Comparison of ENCODE assay signal across 19 cellular contexts in the genomic region with DNA sequence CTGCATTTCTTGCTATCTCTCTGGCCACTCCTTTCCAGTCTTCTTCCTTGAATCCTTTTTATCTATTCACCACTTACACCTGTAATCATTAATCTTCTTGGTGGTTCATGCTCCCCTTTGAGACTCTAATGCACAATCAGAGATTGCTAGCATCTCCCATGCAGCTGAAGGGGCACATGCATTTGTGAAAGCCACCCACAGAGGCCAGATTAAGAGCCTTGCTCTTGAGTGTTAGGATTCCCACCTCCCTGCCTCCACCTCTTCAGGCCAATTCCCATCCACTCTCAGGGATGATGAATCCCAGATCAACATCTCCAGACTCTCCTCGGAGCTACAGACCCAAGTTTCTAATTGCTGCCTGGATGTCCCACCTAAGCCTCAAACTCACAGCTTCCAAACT. TPM values are rescaled to one million over a fixed set of nuclear protein-coding genes. Genes with fewer than 3 reads are reported as not detected.
DNase-seq lines count a peak whose midpoint lies in the region; ATAC-seq and TF ChIP-seq lines count a peak whose summit lies in the region.
"Had no signal": no experiment of that assay in that cellular context is flagged by ENCODE, and none has a peak within 500 bp of the region (broad histone marks: within the 10 kb centered on the region; RNA-seq: fewer than 3 reads in every experiment).

No MANE protein-coding gene starts in this region.

- H4K91ac ChIP-seq in IMR-90 (ENCODE audit: insufficient read depth, low read depth, low read length): no peak overlapping the region
- H4K91ac ChIP-seq in trophoblast cell (ENCODE audit: low read depth, low read length): no peak overlapping the region

- H4K8ac ChIP-seq in IMR-90 (ENCODE audit: low read depth in 2 of 2, low read length in 2 of 2) (no peak overlapping the region), trophoblast cell (ENCODE audit: low read depth, low read length) (no peak overlapping the region)

- H2AFZ ChIP-seq in IMR-90 (replicated peaks; ENCODE audit: low read length, poor library complexity) (peak overlapping the region; percentile 32), trophoblast cell (ENCODE audit: insufficient read depth, low read length, poor library complexity) (no peak overlapping the region)
- H2AFZ ChIP-seq: GM23338 had no signal

- H4K20me1 ChIP-seq in IMR-90 (ENCODE audit: insufficient read depth, low read length): no peaks in the 10 kb centered on the region

- peaks cover 8% of the 10 kb centered on the region for H3K79me2 ChIP-seq in trophoblast cell (ENCODE audit: control insufficient read depth, insufficient read depth, low read length, poor library complexity)

- H3K27me3 Mint-ChIP-seq in Calu3 (ENCODE audit: unreplicated experiment) (no peaks in the 10 kb centered on the region), endodermal cell (ENCODE audit: insufficient read depth) (no peaks in the 10 kb centered on the region)
- peaks cover 11% of the 10 kb centered on the region in 2 donors for H3K27me3 Mint-ChIP-seq in natural killer cell treated with Interleukin-12 subunit alpha and Interleukin-12 subunit beta and Interleukin-15 and Interleukin-18, amount 100 ng/mL, for 72 hours

- intact Hi-C loops in Calu3 (cut with micrococcal nuclease; ENCODE audit: unreplicated experiment) (no loop called here), IMR-90 (cut with micrococcal nuclease) (no loop called here)

- H3K14ac ChIP-seq in IMR-90 (replicated peaks; ENCODE audit: low read depth, low read length) (no peak overlapping the region), trophoblast cell (ENCODE audit: low read length) (no peak overlapping the region)

- no peak for TF ChIP-seq POLR2A in IMR-90 (IDR thresholded peaks at IDR 0.05; ENCODE audit: low read depth, low read length)

- DNase-seq in Calu3: no peak
- DNase-seq in IMR-90: no peak
- DNase-seq in endodermal cell: peak; percentile 55
- no peak for DNase-seq in trophoblast cell
- no peak for DNase-seq in natural killer cell treated with Interleukin-12 subunit alpha and Interleukin-12 subunit beta and Interleukin-15 and Interleukin-18, amount 100 ng/mL, for 72 hours (ENCODE audit: low spot score)
- DNase-seq in activated CD8-positive, alpha-beta memory T cell treated with anti-CD3 and anti-CD28 coated beads for 24 hours: no peak
- DNase-seq: C1 segment of cervical spinal cord; CD4-positive, alpha-beta T cell; DMS153; DMS79 treated with DMSO at 0.1 percent for 48 hours; EL; GDM1; KG1 had no signal

- dilution Hi-C loops in IMR-90 (cut with HindIII; ENCODE audit: low sequenced_read_pairs, unreplicated experiment): no loop called here

- no peak for TF ChIP-seq CTCF in Calu3 (IDR thresholded peaks at IDR 0.05; ENCODE audit: unreplicated experiment)
- no peak for TF ChIP-seq CTCF in IMR-90 (conservative IDR thresholded peaks at IDR 0.05; ENCODE audit: low read depth, low read length)
- no peak for TF ChIP-seq CTCF in endodermal cell (conservative IDR thresholded peaks at IDR 0.05)

- H2AK9ac ChIP-seq in IMR-90 (replicated peaks; ENCODE audit: low read depth, low read length, poor library complexity): no peak overlapping the region

- peaks cover 27% of the 10 kb centered on the region for H3K4me1 ChIP-seq in IMR-90 (ENCODE audit: control insufficient read depth, insufficient read depth, low read length)
- H3K4me1 ChIP-seq in endodermal cell (ENCODE audit: control insufficient read depth, insufficient read depth, low read length): peaks cover 31% of the 10 kb centered on the region
- peaks cover 26 to 37% of the 10 kb centered on the region in 2 experiments for H3K4me1 ChIP-seq in trophoblast cell (ENCODE audit: control insufficient read depth in 1 of 2, insufficient read depth in 2 of 2, low read length in 2 of 2)

- BruUV-seq in Calu3 (replicated peaks; lab: Mats Ljungman, UMichigan) (no TSS peak), IMR-90 (replicated peaks; lab: Mats Ljungman, UMichigan) (no TSS peak)

- H3K4me1 Mint-ChIP-seq in Calu3 (ENCODE audit: low read depth, unreplicated experiment) (peaks cover 55% of the 10 kb centered on the region), endodermal cell (peaks cover 49% of the 10 kb centered on the region)
- H3K4me1 Mint-ChIP-seq in natural killer cell treated with Interleukin-12 subunit alpha and Interleukin-12 subunit beta and Interleukin-15 and Interleukin-18, amount 100 ng/mL, for 72 hours (ENCODE audit: low read depth in 2 of 2): no peaks in the 10 kb centered on the region
- H3K4me1 Mint-ChIP-seq: B cell had no signal

- no peak overlapping the region for H3K27ac ChIP-seq in IMR-90 (ENCODE audit: insufficient read depth, low read length)
- H3K27ac ChIP-seq in endodermal cell (ENCODE audit: low read depth, low read length): no peak overlapping the region
- no peak overlapping the region for H3K27ac ChIP-seq in trophoblast cell (ENCODE audit: low read depth, low read length)
- H3K27ac ChIP-seq: HL-60 had no signal

- H4K5ac ChIP-seq in IMR-90 (ENCODE audit: low read depth, low read length): no peak overlapping the region

- H2BK20ac ChIP-seq in IMR-90 (ENCODE audit: low read depth, low read length): no peak overlapping the region

- H3K9ac ChIP-seq in IMR-90 (ENCODE audit: low read depth, low read length) (no peak overlapping the region), endodermal cell (ENCODE audit: extremely low read depth, low read length, poor library complexity, severe bottlenecking) (no peak overlapping the region), trophoblast cell (ENCODE audit: low read length) (no peak overlapping the region)

- H3K36me3 ChIP-seq in IMR-90 (ENCODE audit: control insufficient read depth, insufficient read depth, low read length) (no peaks in the 10 kb centered on the region), endodermal cell (ENCODE audit: control insufficient read depth, insufficient read depth, low read length) (no peaks in the 10 kb centered on the region), trophoblast cell (ENCODE audit: control insufficient read depth in 1 of 2, insufficient read depth in 2 of 2, low read length in 2 of 2) (no peaks in the 10 kb centered on the region)
- H3K36me3 ChIP-seq: HAP-1 had no signal

- no peak overlapping the region for H3K4ac ChIP-seq in IMR-90 (ENCODE audit: low read depth, low read length)
- no peak overlapping the region for H3K4ac ChIP-seq in trophoblast cell (ENCODE audit: low read depth, low read length)

- CTCF ChIA-PET in Calu3 (lab: Charles Lee) (no interaction called here), IMR-90 (lab: Yijun Ruan, JAX) (no interaction called here)

- 0% methylated on average over 1 of the region's 1 CpG; no CpG with 5 or more reads in 1 of the 2 experiments for WGBS in IMR-90 (ENCODE audit: extremely low coverage in 2 of 2, insufficient read length in 1 of 2), 2 experiments
- 76% methylated on average over 1 of the region's 1 CpG; no CpG with 5 or more reads in 1 of the 2 experiments for WGBS in endodermal cell (ENCODE audit: insufficient coverage in 1 of 2, insufficient read length in 1 of 2), 2 experiments
- no CpG with 5 or more reads among the region's 1 CpG for WGBS in trophoblast cell (ENCODE audit: extremely low coverage, insufficient coverage, insufficient read length)

- no peak for TF ChIP-seq RAD21 in IMR-90 (IDR thresholded peaks at IDR 0.05; ENCODE audit: low read length)

- H3K27me3 ChIP-seq in IMR-90 (ENCODE audit: control insufficient read depth, insufficient read depth, low read length): no peaks in the 10 kb centered on the region
- H3K27me3 ChIP-seq in endodermal cell (ENCODE audit: control insufficient read depth, insufficient read depth, low read length, poor library complexity, severe bottlenecking): no peaks in the 10 kb centered on the region
- H3K27me3 ChIP-seq in trophoblast cell (ENCODE audit: insufficient read depth, low read length): no peaks in the 10 kb centered on the region

- no peak overlapping the region for H2BK120ac ChIP-seq in IMR-90 (ENCODE audit: low read depth, low read length)
- H2BK120ac ChIP-seq in trophoblast cell (ENCODE audit: insufficient read depth, low read length, poor library complexity): no peak overlapping the region

- ATAC-seq in IMR-90 (ENCODE audit: low read depth): no peak
- no peak for ATAC-seq in natural killer cell treated with Interleukin-12 subunit alpha and Interleukin-12 subunit beta and Interleukin-15 and Interleukin-18, amount 100 ng/mL, for 72 hours
- ATAC-seq in HG02970 (IDR thresholded peaks at IDR 0.05; ENCODE audit: low FRiP score, unreplicated experiment): no peak
- no peak for ATAC-seq in HG02981 (IDR thresholded peaks at IDR 0.05; ENCODE audit: unreplicated experiment)
- ATAC-seq: GM23338 had no signal

- H2BK5ac ChIP-seq in IMR-90 (ENCODE audit: low read depth, low read length, poor library complexity, severe bottlenecking): no peak overlapping the region
- H2BK5ac ChIP-seq in trophoblast cell (ENCODE audit: low read depth, low read length, poor library complexity): no peak overlapping the region

- H3K56ac ChIP-seq in IMR-90 (ENCODE audit: extremely low read depth, insufficient read depth, low read length): no peak overlapping the region

- H3K79me1 ChIP-seq in IMR-90 (ENCODE audit: low read depth in 1 of 2, low read length in 2 of 2) (peaks cover 0 to 16% of the 10 kb centered on the region in 2 experiments; a peak in 2 of 4 replicates), trophoblast cell (ENCODE audit: low read length) (peaks cover 37% of the 10 kb centered on the region)

- H3K4me2 ChIP-seq in IMR-90 (ENCODE audit: low read depth, low read length) (no peak overlapping the region), trophoblast cell (ENCODE audit: low read length) (no peak overlapping the region)
- H3K4me2 ChIP-seq: GM23338 had no signal

- H4K12ac ChIP-seq in trophoblast cell (ENCODE audit: low read depth, low read length): no peak overlapping the region

- H3K4me3 Mint-ChIP-seq in Calu3 (ENCODE audit: low read depth, unreplicated experiment) (no peak overlapping the region), endodermal cell (no peak overlapping the region)
- no peak overlapping the region for H3K4me3 Mint-ChIP-seq in natural killer cell treated with Interleukin-12 subunit alpha and Interleukin-12 subunit beta and Interleukin-15 and Interleukin-18, amount 100 ng/mL, for 72 hours
- H3K4me3 Mint-ChIP-seq: B cell; CD4-positive, alpha-beta T cell; GM23338 had no signal

- no peak overlapping the region for H3K18ac ChIP-seq in IMR-90 (ENCODE audit: low read depth, low read length)
- H3K18ac ChIP-seq in trophoblast cell (ENCODE audit: low read length): no peak overlapping the region

- H3K27ac Mint-ChIP-seq in Calu3 (ENCODE audit: unreplicated experiment): peak overlapping the region; percentile 96
- H3K27ac Mint-ChIP-seq in endodermal cell: peak overlapping the region; percentile 78
- no peak overlapping the region for H3K27ac Mint-ChIP-seq in natural killer cell treated with Interleukin-12 subunit alpha and Interleukin-12 subunit beta and Interleukin-15 and Interleukin-18, amount 100 ng/mL, for 72 hours
- H3K27ac Mint-ChIP-seq: B cell; CD4-positive, alpha-beta T cell; GM23338 had no signal

- H3K9me3 Mint-ChIP-seq in Calu3 (ENCODE audit: low read depth, unreplicated experiment): no peaks in the 10 kb centered on the region
- no peaks in the 10 kb centered on the region for H3K9me3 Mint-ChIP-seq in endodermal cell
- H3K9me3 Mint-ChIP-seq in natural killer cell treated with Interleukin-12 subunit alpha and Interleukin-12 subunit beta and Interleukin-15 and Interleukin-18, amount 100 ng/mL, for 72 hours: no peaks in the 10 kb centered on the region
- H3K9me3 Mint-ChIP-seq: CD4-positive, alpha-beta T cell; GM23338 had no signal

- no peak overlapping the region for H3K4me3 ChIP-seq in IMR-90 (ENCODE audit: insufficient read depth, low read depth, low read length)
- H3K4me3 ChIP-seq in endodermal cell (ENCODE audit: low read length): no peak overlapping the region
- no peak overlapping the region for H3K4me3 ChIP-seq in trophoblast cell (ENCODE audit: low read depth, low read length)
- H3K4me3 ChIP-seq: GM23338, HAP-1 had no signal

- no peak overlapping the region for H2AK5ac ChIP-seq in IMR-90 (ENCODE audit: low read depth, low read length)
- no peak overlapping the region for H2AK5ac ChIP-seq in trophoblast cell (ENCODE audit: low read length)

- H2BK12ac ChIP-seq in trophoblast cell (ENCODE audit: low read length): peak overlapping the region; percentile 6

- H3K23ac ChIP-seq in IMR-90 (ENCODE audit: low read depth, low read length) (no peak overlapping the region), trophoblast cell (ENCODE audit: low read length) (no peak overlapping the region)

- H3K36me3 Mint-ChIP-seq in Calu3 (ENCODE audit: insufficient read depth, unreplicated experiment): peaks cover 37% of the 10 kb centered on the region
- H3K36me3 Mint-ChIP-seq in endodermal cell (ENCODE audit: low read depth): no peaks in the 10 kb centered on the region
- H3K36me3 Mint-ChIP-seq in natural killer cell treated with Interleukin-12 subunit alpha and Interleukin-12 subunit beta and Interleukin-15 and Interleukin-18, amount 100 ng/mL, for 72 hours: no peaks in the 10 kb centered on the region

- in situ Hi-C loops in IMR-90 (cut with MboI; ENCODE audit: low sequenced_read_pairs): no loop called here

- H3K9me3 ChIP-seq in IMR-90 (ENCODE audit: control insufficient read depth, insufficient read depth, low read length) (no peaks in the 10 kb centered on the region), endodermal cell (ENCODE audit: control insufficient read depth, low read length) (no peaks in the 10 kb centered on the region), trophoblast cell (ENCODE audit: insufficient read depth, low read depth, low read length) (no peaks in the 10 kb centered on the region)
- H3K9me3 ChIP-seq: HAP-1 had no signal

- H3K9me1 ChIP-seq in IMR-90 (ENCODE audit: insufficient read depth, low read length): peaks cover 35% of the 10 kb centered on the region

- POLR2A ChIA-PET in IMR-90 (lab: Charles Lee; ENCODE audit: unreplicated experiment): no interaction called here

- no peak overlapping the region for H2BK15ac ChIP-seq in IMR-90 (ENCODE audit: low read depth, low read length)

RNA-seq across cellular contexts. Expression of a gene that starts 19.4 kb away (rescaled TPM):
- total RNA-seq in Calu3 (2022): 1,777 and 1,816 TPM in 2 replicates
- total RNA-seq in IMR-90 (2012; rRNA removed): 465 and 488 TPM in 2 replicates
- polyA plus RNA-seq in IMR-90 (2012; rRNA removed): 272 and 287 TPM in 2 replicates
- 215 and 331 TPM in 2 replicates for polyA plus RNA-seq in IMR-90 (2012; cell fraction: cytosol; rRNA removed)
- 179 and 252 TPM in 2 replicates for polyA plus RNA-seq in IMR-90 (2012; cell fraction: nucleus; rRNA removed; ENCODE audit: low replicate concordance)
- total RNA-seq in endodermal cell: 1,000 to 10,000 TPM in 1 of 2 donors, 100 to 1,000 TPM in 1; 858 to 1,019 TPM
- polyA plus RNA-seq in endodermal cell (2013, experiment 1 of 2): 283 TPM
- 352 TPM for polyA plus RNA-seq in endodermal cell (2013, experiment 2 of 2)
- 4,184 and 4,236 TPM in 2 replicates for polyA plus RNA-seq in trophoblast cell (2013)
- total RNA-seq in natural killer cell treated with Interleukin-12 subunit alpha and Interleukin-12 subunit beta and Interleukin-15 and Interleukin-18, amount 100 ng/mL, for 72 hours: under 1 TPM; 0.67 to 0.74 TPM

RNA-seq across cellular contexts. Expression of a gene that starts 24.7 kb away (rescaled TPM):
- total RNA-seq in Calu3 (2022) (2,474 and 2,821 TPM in 2 replicates), IMR-90 (2012; rRNA removed) (10.9 and 14.2 TPM in 2 replicates), endodermal cell (1,000 to 10,000 TPM; 1,663 to 1,920 TPM)
- 38.6 and 39.3 TPM in 2 replicates for polyA plus RNA-seq in IMR-90 (2012; rRNA removed)
- polyA plus RNA-seq in IMR-90 (2012; cell fraction: cytosol; rRNA removed): 30.9 and 49.3 TPM in 2 replicates
- 26.9 and 31.3 TPM in 2 replicates for polyA plus RNA-seq in IMR-90 (2012; cell fraction: nucleus; rRNA removed; ENCODE audit: low replicate concordance)
- polyA plus RNA-seq in endodermal cell (2013, experiment 1 of 2): 445 TPM
- polyA plus RNA-seq in endodermal cell (2013, experiment 2 of 2): 561 TPM
- polyA plus RNA-seq in trophoblast cell (2013): 5,322 and 5,443 TPM in 2 replicates
- total RNA-seq in natural killer cell treated with Interleukin-12 subunit alpha and Interleukin-12 subunit beta and Interleukin-15 and Interleukin-18, amount 100 ng/mL, for 72 hours: under 1 TPM in 1 of 2 donors, not detected in 1; 0.33 TPM

Comparison
In these comparisons a context has a peak if more than half of its experiments do, and no peak if none do; other contexts are left out.
1. H3K27ac Mint-ChIP-seq: peak in Calu3 (single experiment) and endodermal cell (single experiment); none in natural killer cell treated with Interleukin-12 subunit alpha and Interleukin-12 subunit beta and Interleukin-15 and Interleukin-18, amount 100 ng/mL, for 72 hours (0 of 2).
2. RNA of a gene that starts 19.4 kb away (total RNA-seq): 1,777 to 1,816 TPM in Calu3, 858 to 1,019 TPM in endodermal cell and 465 to 488 TPM in IMR-90; 0.67 to 0.74 TPM in natural killer cell treated with Interleukin-12 subunit alpha and Interleukin-12 subunit beta and Interleukin-15 and Interleukin-18, amount 100 ng/mL, for 72 hours; every median in the first group is over 100 times any median in the second.
3. RNA of a gene that starts 24.7 kb away (total RNA-seq): 2,474 to 2,821 TPM in Calu3 and 1,663 to 1,920 TPM in endodermal cell; 10.9 to 14.2 TPM in IMR-90 and 0.33 TPM in natural killer cell treated with Interleukin-12 subunit alpha and Interleukin-12 subunit beta and Interleukin-15 and Interleukin-18, amount 100 ng/mL, for 72 hours; every median in the first group is over 100 times any median in the second.